Comparison of ENCODE assay signal across 1 cellular context in the genomic region with DNA sequence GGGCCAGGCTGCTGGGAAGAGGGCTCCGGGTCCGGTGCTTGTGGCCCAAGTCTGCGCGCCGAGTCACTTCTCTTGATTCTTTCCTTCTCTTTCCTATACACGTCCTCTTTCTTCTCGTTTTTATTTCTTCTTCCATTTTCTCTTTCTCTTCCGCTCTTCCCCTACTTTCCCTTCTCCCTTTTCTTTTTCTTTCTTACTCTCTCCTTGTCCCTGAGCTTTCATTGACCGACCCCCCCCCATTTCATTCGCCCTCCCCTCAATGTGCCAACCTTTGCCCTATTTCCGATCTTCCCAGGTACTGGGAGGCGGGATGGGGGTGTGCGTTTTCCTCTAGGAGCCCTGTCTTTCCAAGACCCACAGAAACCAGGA.
TF ChIP-seq lines count a peak whose summit lies in the region.

No MANE protein-coding gene starts in this region.

TF ChIP-seq in HepG2, 621 proteins besides CTCF, POLR2A, EP300 and RAD21:
- TF ChIP-seq PRDM10 (CRISPR knock-in tag; IDR thresholded peaks at IDR 0.05; ENCODE audit: low read depth) (no peak), YEATS4 (CRISPR knock-in tag; IDR thresholded peaks at IDR 0.05; ENCODE audit: borderline replicate concordance) (peak; percentile 15; the same call in 1 of the 2 replicates)
- TF ChIP-seq, protein P1, sequence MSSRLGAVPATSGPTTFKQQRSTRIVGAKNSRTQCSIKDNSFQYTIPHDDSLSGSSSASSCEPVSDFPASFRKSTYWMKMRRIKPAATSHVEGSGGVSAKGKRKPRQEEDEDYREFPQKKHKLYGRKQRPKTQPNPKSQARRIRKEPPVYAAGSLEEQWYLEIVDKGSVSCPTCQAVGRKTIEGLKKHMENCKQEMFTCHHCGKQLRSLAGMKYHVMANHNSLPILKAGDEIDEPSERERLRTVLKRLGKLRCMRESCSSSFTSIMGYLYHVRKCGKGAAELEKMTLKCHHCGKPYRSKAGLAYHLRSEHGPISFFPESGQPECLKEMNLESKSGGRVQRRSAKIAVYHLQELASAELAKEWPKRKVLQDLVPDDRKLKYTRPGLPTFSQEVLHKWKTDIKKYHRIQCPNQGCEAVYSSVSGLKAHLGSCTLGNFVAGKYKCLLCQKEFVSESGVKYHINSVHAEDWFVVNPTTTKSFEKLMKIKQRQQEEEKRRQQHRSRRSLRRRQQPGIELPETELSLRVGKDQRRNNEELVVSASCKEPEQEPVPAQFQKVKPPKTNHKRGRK (CRISPR knock-in tag; IDR thresholded peaks at IDR 0.05) = peak; percentile 53; the same call in 1 of the 2 replicates
